28 cellular contexts compared by ENCODE assay signal in the genomic region with DNA sequence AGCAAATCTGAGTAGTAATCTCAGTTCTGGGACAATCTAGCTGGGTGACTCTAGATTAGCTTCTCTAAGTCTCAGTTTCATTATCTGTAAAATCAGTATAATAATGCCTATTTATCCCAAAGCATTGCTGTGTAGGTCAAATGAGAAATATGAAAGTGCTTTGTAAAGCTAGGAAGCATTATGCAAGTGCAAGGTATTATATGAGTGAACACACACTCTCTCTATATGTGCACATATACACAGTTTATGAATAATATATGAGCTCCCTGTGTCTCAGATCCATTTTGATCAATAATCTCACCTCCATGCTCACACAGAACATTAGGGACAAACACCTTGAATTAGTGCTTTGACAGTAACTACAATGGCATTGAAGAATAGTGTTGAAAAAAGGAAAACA.
"Had no signal": no experiment of that assay in that cellular context is flagged by ENCODE, and none has a peak within 500 bp of the region (broad histone marks: within the 10 kb centered on the region; RNA-seq: fewer than 3 reads in every experiment).

No MANE protein-coding gene starts in this region.

- H3K27ac Mint-ChIP-seq: immature natural killer cell; naive thymus-derived CD8-positive, alpha-beta T cell; stimulated activated effector memory CD8-positive, alpha-beta T cell treated with anti-CD3 and anti-CD28 coated beads, Interleukin-12 subunit alpha, Interleukin-12 subunit beta, amount 100 ng/mL, for 72 hours; stimulated activated naive CD8-positive, alpha-beta T cell treated with anti-CD3 and anti-CD28 coated beads, Interleukin-15, Interleukin-2, amounts not matched to agents 100 ng/mL and 50 ng/mL, for 24 hours had no signal

- H3K4me1 ChIP-seq: left lung, lower lobe of right lung, pancreas, prostate gland, spleen, suprapubic skin, uterus had no signal

- H3K4me1 Mint-ChIP-seq: immature natural killer cell; naive thymus-derived CD8-positive, alpha-beta T cell; stimulated activated effector memory CD8-positive, alpha-beta T cell treated with anti-CD3 and anti-CD28 coated beads, Interleukin-12 subunit alpha, Interleukin-12 subunit beta, amount 100 ng/mL, for 72 hours had no signal

- H3K27ac ChIP-seq: left lung, lower lobe of right lung, pancreas, prostate gland, skin epidermis, spleen, suprapubic skin, thoracic aorta, tibial artery, uterus had no signal

- H3K36me3 ChIP-seq: left lung, lower lobe of right lung, pancreas, prostate gland, spleen, suprapubic skin, thoracic aorta, tibial artery, uterus had no signal

- H3K4me3 ChIP-seq: left lung, lower lobe of right lung, pancreas, prostate gland, skin epidermis, spleen, suprapubic skin, thoracic aorta, tibial artery, uterus had no signal

- H3K36me3 Mint-ChIP-seq: immature natural killer cell; naive thymus-derived CD8-positive, alpha-beta T cell; stimulated activated effector memory CD8-positive, alpha-beta T cell treated with anti-CD3 and anti-CD28 coated beads, Interleukin-12 subunit alpha, Interleukin-12 subunit beta, amount 100 ng/mL, for 72 hours had no signal

- H3K27me3 ChIP-seq: pancreas, spleen, suprapubic skin, tibial artery, uterus had no signal

- H3K9me3 ChIP-seq: left lung, lower lobe of right lung, pancreas, prostate gland, spleen, suprapubic skin, thoracic aorta, tibial artery, uterus had no signal

- DNase-seq: hypothalamus; immature natural killer cell; kidney; left colon; left lung; lower lobe of right lung; mammary epithelial cell; mesenchymal stem cell; naive thymus-derived CD8-positive, alpha-beta T cell; nucleus accumbens; pancreas; posterior cingulate gyrus; right cardiac atrium; spleen; stimulated activated CD4-positive, alpha-beta T cell treated with anti-CD3 and anti-CD28 coated beads, Interleukin-4, amount 100 ng/mL, for 24 hours; stimulated activated naive CD4-positive, alpha-beta T cell; tibial artery; trophoblast cell; uterus had no signal

- H3K9me3 Mint-ChIP-seq: immature natural killer cell; naive thymus-derived CD8-positive, alpha-beta T cell; nephron; neural crest cell; stimulated activated effector memory CD8-positive, alpha-beta T cell treated with anti-CD3 and anti-CD28 coated beads, Interleukin-12 subunit alpha, Interleukin-12 subunit beta, amount 100 ng/mL, for 72 hours; stimulated activated naive CD8-positive, alpha-beta T cell treated with anti-CD3 and anti-CD28 coated beads, Interleukin-15, Interleukin-2, amounts not matched to agents 100 ng/mL and 50 ng/mL, for 24 hours had no signal

- ATAC-seq: left colon; left lung; lower lobe of right lung; naive thymus-derived CD8-positive, alpha-beta T cell; pancreas; sciatic nerve; stimulated activated effector memory CD8-positive, alpha-beta T cell treated with anti-CD3 and anti-CD28 coated beads, Interleukin-12 subunit alpha, Interleukin-12 subunit beta, amount 100 ng/mL, for 72 hours had no signal

- H3K4me3 Mint-ChIP-seq: immature natural killer cell; naive thymus-derived CD8-positive, alpha-beta T cell; nephron; neural crest cell; stimulated activated effector memory CD8-positive, alpha-beta T cell treated with anti-CD3 and anti-CD28 coated beads, Interleukin-12 subunit alpha, Interleukin-12 subunit beta, amount 100 ng/mL, for 72 hours; stimulated activated naive CD8-positive, alpha-beta T cell treated with anti-CD3 and anti-CD28 coated beads, Interleukin-15, Interleukin-2, amounts not matched to agents 100 ng/mL and 50 ng/mL, for 24 hours had no signal

- H3K27me3 Mint-ChIP-seq: naive thymus-derived CD8-positive, alpha-beta T cell had no signal
